ENCODE assay signal across 8 cellular contexts in genomic region chr3:42655331-42655888, GRCh38.
DNase-seq lines count a peak whose midpoint lies in the region; ATAC-seq and TF ChIP-seq lines count a peak whose summit lies in the region.

No MANE protein-coding gene starts in this region.

- peaks cover 68% of the 10 kb centered on the region for H3K4me1 ChIP-seq in stomach smooth muscle (ENCODE audit: control insufficient read depth, insufficient read depth, low read length)

- no peak for ATAC-seq in GM18867 (IDR thresholded peaks at IDR 0.05; ENCODE audit: unreplicated experiment)

- in situ Hi-C loops in astrocyte of the cerebellum (cut with HindIII; ENCODE audit: low sequenced_read_pairs): no loop called here

- H3K27me3 ChIP-seq in stomach smooth muscle (ENCODE audit: control insufficient read depth in 1 of 2, insufficient read depth in 2 of 2, low read length in 2 of 2): no peaks in the 10 kb centered on the region

- no peak for TF ChIP-seq CTCF in astrocyte of the cerebellum (IDR thresholded peaks at IDR 0.05; ENCODE audit: low read depth, low read length, missing control alignments)

- peak overlapping the region; percentile 84 to 92 for H3K9ac ChIP-seq in stomach smooth muscle (ENCODE audit: low read length in 2 of 2)

- H3K4me3 ChIP-seq in astrocyte of the cerebellum (ENCODE audit: low read depth, low read length): peak overlapping the region; percentile 79
- H3K4me3 ChIP-seq in stomach smooth muscle (ENCODE audit: low read length in 2 of 2): peak overlapping the region; percentile 71 to 87

- peaks cover 0 to 9% of the 10 kb centered on the region in 2 donors for H3K36me3 ChIP-seq in stomach smooth muscle (ENCODE audit: control insufficient read depth in 2 of 2, insufficient read depth in 2 of 2, low read length in 2 of 2)

- no peaks in the 10 kb centered on the region for H3K9me3 ChIP-seq in stomach smooth muscle (ENCODE audit: control insufficient read depth in 2 of 2, low read length in 2 of 2)

- DNase-seq in DMS79 treated with DMSO at 0.1 percent for 48 hours (lab: John Stamatoyannopoulos, UW) (peak; percentile 1), DMS79 (lab: John Stamatoyannopoulos, UW) (no peak), astrocyte of the cerebellum (ENCODE audit: low read depth) (no peak), iPS-NIHi7 (ENCODE audit: extremely low spot score) (peak; percentile 22), activated gamma-delta T cell treated with Interleukin-2 at 50 U/mL for 16 hours (no peak), SW 1271 (lab: John Stamatoyannopoulos, UW) (no peak)

- H3K27ac ChIP-seq in stomach smooth muscle (ENCODE audit: low read length): peak overlapping the region; percentile 84

Comparison
In these comparisons a context has a peak if more than half of its experiments do, and no peak if none do; other contexts are left out.
1. DNase-seq: peak in DMS79 treated with DMSO at 0.1 percent for 48 hours (single experiment) and iPS-NIHi7 (single experiment); none in DMS79 (single experiment), astrocyte of the cerebellum (single experiment), activated gamma-delta T cell treated with Interleukin-2 at 50 U/mL for 16 hours (single experiment) and SW 1271 (0 of 2).